Comparison of ENCODE assay signal across 16 cellular contexts in genomic region chr7:155843426-155844018, GRCh38. TPM values are rescaled to one million over a fixed set of nuclear protein-coding genes. Genes with fewer than 3 reads are reported as not detected.
"Had no signal": no experiment of that assay in that cellular context is flagged by ENCODE, and none has a peak within 500 bp of the region (broad histone marks: within the 10 kb centered on the region; RNA-seq: fewer than 3 reads in every experiment).

No MANE protein-coding gene starts in this region.

- H3K36me3 ChIP-seq: thyroid gland, WERI-Rb-1 had no signal

- H3K9me3 ChIP-seq: mucosa of descending colon, thyroid gland had no signal

- H3K4me1 ChIP-seq: thyroid gland had no signal

- H3K27me3 ChIP-seq: thyroid gland had no signal

- H3K4me3 ChIP-seq: mucosa of descending colon, SK-N-MC, thyroid gland had no signal

- ATAC-seq: effector memory CD8-positive, alpha-beta T cell; T-cell had no signal

- DNase-seq: activated CD4-positive, alpha-beta T cell treated with anti-CD3 and anti-CD28 coated beads for 4 hours; activated T-cell treated with anti-CD3 and anti-CD28 coated beads for 4 hours; central memory CD4-positive, alpha-beta T cell; cortex of kidney; effector memory CD8-positive, alpha-beta T cell; erythroblast; hippocampal formation; stimulated activated CD4-positive, alpha-beta T cell treated with anti-CD3 and anti-CD28 coated beads, Interleukin-15, amount 100 ng/mL, for 24 hours; stimulated activated CD4-positive, alpha-beta T cell treated with anti-CD3 and anti-CD28 coated beads, Interleukin-4, amount 100 ng/mL, for 24 hours; T-cell; WERI-Rb-1 had no signal

RNA-seq across cellular contexts. Expression of gene SHH, which starts 31.3 kb away (rescaled TPM):
- total RNA-seq: activated CD8-positive, alpha-beta memory T cell treated with anti-CD3 and anti-CD28 coated beads for 36 hours; skeletal muscle tissue; thyroid gland had no signal
